Comparison of ENCODE assay signal across 23 cellular contexts in genomic region chr18:49645196-49645595, GRCh38.
"Had no signal": no experiment of that assay in that cellular context is flagged by ENCODE, and none has a peak within 500 bp of the region (broad histone marks: within the 10 kb centered on the region; RNA-seq: fewer than 3 reads in every experiment).

No MANE protein-coding gene starts in this region.

- H3K27me3 ChIP-seq: gastroesophageal sphincter, hepatocyte, upper lobe of left lung, vagina had no signal

- H3K4me1 Mint-ChIP-seq: activated CD8-positive, alpha-beta memory T cell treated with anti-CD3 and anti-CD28 coated beads, Interleukin-2, amount 10 ng/mL, durations not matched to agents 7 days and 5 days; activated naive CD4-positive, alpha-beta T cell treated with anti-CD3 and anti-CD28 coated beads, Interleukin-2, amount 50 U/mL, for 24 hours; central memory CD8-positive, alpha-beta T cell; T-helper 17 cell had no signal

- H3K4me3 ChIP-seq: hepatocyte, mucosa of descending colon, skin epidermis had no signal

- H3K9me3 Mint-ChIP-seq: activated naive CD4-positive, alpha-beta T cell treated with anti-CD3 and anti-CD28 coated beads, Interleukin-2, amount 50 U/mL, for 24 hours; activated T-helper 2 cell treated with anti-CD3 and anti-CD28 coated beads, Interferon-gamma antibody, Interleukin-2, Interleukin-4, amounts not matched to agents 10 μg/mL and 5 μg/mL and 100 μg/mL, durations not matched to agents 14 hours and 24 hours and 36 hours; central memory CD8-positive, alpha-beta T cell; natural killer cell treated with Interleukin-12 subunit alpha and Interleukin-12 subunit beta and Interleukin-15 and Interleukin-18, amount 100 ng/mL, for 72 hours; WTC11 had no signal

- DNase-seq: activated CD4-positive, alpha-beta T cell treated with anti-CD3 and anti-CD28 coated beads, Interleukin-2, amount 50 U/mL, for 1 hour; activated CD8-positive, alpha-beta memory T cell treated with anti-CD3 and anti-CD28 coated beads, Interleukin-2, amount 10 ng/mL, durations not matched to agents 7 days and 5 days; activated CD8-positive, alpha-beta T cell treated with anti-CD3 and anti-CD28 coated beads, Interleukin-2, amount 10 ng/mL, durations not matched to agents 7 days and 5 days; activated T-cell treated with anti-CD3 and anti-CD28 coated beads, Interleukin-2, amount 50 U/mL, for 48 hours; anterior cingulate cortex; dermis blood vessel endothelial cell; effector CD4-positive, alpha-beta T cell; lower lobe of right lung; stimulated activated CD4-positive, alpha-beta T cell treated with anti-CD3 and anti-CD28 coated beads, Interleukin-1b, Interleukin-23, amount 100 ng/mL, for 48 hours; stimulated activated naive CD4-positive, alpha-beta T cell; T-helper 17 cell; upper lobe of left lung had no signal

- ATAC-seq: activated CD8-positive, alpha-beta memory T cell treated with anti-CD3 and anti-CD28 coated beads, Interleukin-2, amount 10 ng/mL, durations not matched to agents 7 days and 5 days; activated CD8-positive, alpha-beta T cell treated with anti-CD3 and anti-CD28 coated beads, Interleukin-2, amount 10 ng/mL, durations not matched to agents 7 days and 5 days; natural killer cell treated with Interleukin-12 subunit alpha and Interleukin-12 subunit beta and Interleukin-15 and Interleukin-18, amount 100 ng/mL, for 72 hours; SK-N-SH treated with all-trans-retinoic acid at 6 μM for 48 hours; T-helper 17 cell had no signal

- H3K36me3 Mint-ChIP-seq: activated CD8-positive, alpha-beta memory T cell treated with anti-CD3 and anti-CD28 coated beads, Interleukin-2, amount 10 ng/mL, durations not matched to agents 7 days and 5 days; activated naive CD4-positive, alpha-beta T cell treated with anti-CD3 and anti-CD28 coated beads, Interleukin-2, amount 50 U/mL, for 24 hours; natural killer cell treated with Interleukin-12 subunit alpha and Interleukin-12 subunit beta and Interleukin-15 and Interleukin-18, amount 100 ng/mL, for 72 hours; WTC11 had no signal

- H3K9me3 ChIP-seq: gastroesophageal sphincter, lower lobe of right lung, mucosa of descending colon, upper lobe of left lung, vagina had no signal

- H3K4me3 Mint-ChIP-seq: activated CD8-positive, alpha-beta memory T cell treated with anti-CD3 and anti-CD28 coated beads, Interleukin-2, amount 10 ng/mL, durations not matched to agents 7 days and 5 days; activated CD8-positive, alpha-beta T cell treated with anti-CD3 and anti-CD28 coated beads, Interleukin-2, amount 10 ng/mL, durations not matched to agents 7 days and 5 days; activated naive CD4-positive, alpha-beta T cell treated with anti-CD3 and anti-CD28 coated beads, Interleukin-2, amount 50 U/mL, for 24 hours; central memory CD8-positive, alpha-beta T cell; natural killer cell treated with Interleukin-12 subunit alpha and Interleukin-12 subunit beta and Interleukin-15 and Interleukin-18, amount 100 ng/mL, for 72 hours; T-helper 17 cell; WTC11 had no signal

- H3K27ac Mint-ChIP-seq: activated CD8-positive, alpha-beta memory T cell treated with anti-CD3 and anti-CD28 coated beads, Interleukin-2, amount 10 ng/mL, durations not matched to agents 7 days and 5 days; activated CD8-positive, alpha-beta T cell treated with anti-CD3 and anti-CD28 coated beads, Interleukin-2, amount 10 ng/mL, durations not matched to agents 7 days and 5 days; activated naive CD4-positive, alpha-beta T cell treated with anti-CD3 and anti-CD28 coated beads, Interleukin-2, amount 50 U/mL, for 24 hours; activated T-helper 2 cell treated with anti-CD3 and anti-CD28 coated beads, Interferon-gamma antibody, Interleukin-2, Interleukin-4, amounts not matched to agents 10 μg/mL and 5 μg/mL and 100 μg/mL, durations not matched to agents 14 hours and 24 hours and 36 hours; natural killer cell treated with Interleukin-12 subunit alpha and Interleukin-12 subunit beta and Interleukin-15 and Interleukin-18, amount 100 ng/mL, for 72 hours; T-helper 17 cell; WTC11 had no signal

- H3K36me3 ChIP-seq: gastroesophageal sphincter, lower lobe of right lung, upper lobe of left lung, vagina had no signal
